Comparison of ENCODE assay signal across 18 cellular contexts in the genomic region with DNA sequence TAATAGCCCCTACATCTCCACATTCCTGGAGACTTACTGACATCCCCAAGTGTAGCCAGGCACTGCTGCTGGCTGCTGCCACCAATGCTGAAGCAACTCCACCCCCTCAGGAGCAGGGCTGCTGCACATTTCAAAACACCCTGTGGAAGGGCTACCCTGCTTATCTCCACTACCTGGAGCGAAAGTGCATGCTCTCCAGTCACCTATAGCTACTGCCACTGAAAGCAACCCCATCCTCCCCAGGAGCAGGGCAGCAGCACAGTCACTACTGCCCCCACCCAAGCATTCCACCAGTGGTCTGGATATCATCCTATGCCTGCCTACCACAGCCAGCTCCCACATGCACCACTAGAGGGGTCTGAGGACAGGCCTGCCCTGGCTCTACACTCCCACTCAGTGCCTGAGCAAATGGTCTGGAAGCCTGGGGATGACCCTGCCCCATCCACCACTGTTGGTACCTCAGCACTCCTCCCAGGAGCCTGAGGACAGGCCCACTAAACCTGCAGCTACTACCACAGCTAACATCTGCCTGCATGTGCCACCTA.
"Had no signal": no experiment of that assay in that cellular context is flagged by ENCODE, and none has a peak within 500 bp of the region (broad histone marks: within the 10 kb centered on the region; RNA-seq: fewer than 3 reads in every experiment).

No MANE protein-coding gene starts in this region.

- H3K4me1 ChIP-seq: right lobe of liver had no signal

- H3K4me3 Mint-ChIP-seq: activated CD4-positive, alpha-beta T cell treated with anti-CD3 and anti-CD28 coated beads for 36 hours; activated T-helper 1 cell treated with anti-CD3 and anti-CD28 coated beads, Interleukin-12 subunit alpha, Interleukin-12 subunit beta, Interleukin-2, Interleukin-4 antibody, amounts not matched to agents 30 ng/mL and 10 ng/mL and 1 ng/mL, durations not matched to agents 14 hours and 24 hours and 36 hours; mesothelial cell of epicardium; stimulated activated naive CD8-positive, alpha-beta T cell treated with anti-CD3 and anti-CD28 coated beads, Interleukin-15, amount 100 ng/mL, for 72 hours; type B pancreatic cell had no signal

- H3K9me3 ChIP-seq: ovary, right lobe of liver had no signal

- DNase-seq: activated CD4-positive, alpha-beta T cell treated with anti-CD3 and anti-CD28 coated beads for 36 hours; activated CD4-positive, alpha-beta T cell treated with anti-CD3 and anti-CD28 coated beads, Interleukin-2, amount 50 U/mL, for 48 hours; activated gamma-delta T cell treated with Interleukin-2 at 50 U/mL for 16 hours; activated T-cell treated with anti-CD3 and anti-CD28 coated beads for 4 hours; dermis blood vessel endothelial cell; effector memory CD4-positive, alpha-beta T cell; ovary; right lobe of liver; small intestine; stimulated activated CD4-positive, alpha-beta T cell treated with anti-CD3 and anti-CD28 coated beads, Interleukin-15, amount 100 ng/mL, for 24 hours; stimulated activated CD4-positive, alpha-beta T cell treated with anti-CD3 and anti-CD28 coated beads, Interleukin-2, amount 100 ng/mL, for 48 hours; stimulated activated naive CD8-positive, alpha-beta T cell treated with anti-CD3 and anti-CD28 coated beads, Interleukin-15, amount 100 ng/mL, for 72 hours; SW 1271 had no signal

- H3K4me1 Mint-ChIP-seq: activated CD4-positive, alpha-beta T cell treated with anti-CD3 and anti-CD28 coated beads for 36 hours had no signal

- H3K27me3 ChIP-seq: ovary, right lobe of liver had no signal

- H3K9me3 Mint-ChIP-seq: type B pancreatic cell had no signal

- H3K27ac ChIP-seq: ovary, right lobe of liver had no signal

- H3K27ac Mint-ChIP-seq: activated CD4-positive, alpha-beta T cell treated with anti-CD3 and anti-CD28 coated beads for 36 hours; activated naive CD4-positive, alpha-beta T cell treated with anti-CD3 and anti-CD28 coated beads, Interleukin-2, amount 50 U/mL, for 72 hours; activated T-helper 1 cell treated with anti-CD3 and anti-CD28 coated beads, Interleukin-12 subunit alpha, Interleukin-12 subunit beta, Interleukin-2, Interleukin-4 antibody, amounts not matched to agents 30 ng/mL and 10 ng/mL and 1 ng/mL, durations not matched to agents 14 hours and 24 hours and 36 hours; mesothelial cell of epicardium; stimulated activated naive CD8-positive, alpha-beta T cell treated with anti-CD3 and anti-CD28 coated beads, Interleukin-15, amount 100 ng/mL, for 72 hours; type B pancreatic cell had no signal

- ATAC-seq: activated CD4-positive, alpha-beta T cell treated with anti-CD3 and anti-CD28 coated beads for 36 hours; activated naive CD4-positive, alpha-beta T cell treated with anti-CD3 and anti-CD28 coated beads, Interleukin-2, amount 50 U/mL, for 72 hours; left lobe of liver; stimulated activated naive CD8-positive, alpha-beta T cell treated with anti-CD3 and anti-CD28 coated beads, Interleukin-15, amount 100 ng/mL, for 72 hours had no signal

- H3K27me3 Mint-ChIP-seq: activated CD4-positive, alpha-beta T cell treated with anti-CD3 and anti-CD28 coated beads for 36 hours; stimulated activated naive CD8-positive, alpha-beta T cell treated with anti-CD3 and anti-CD28 coated beads, Interleukin-15, amount 100 ng/mL, for 72 hours; type B pancreatic cell had no signal
